ENCODE assay signal across 8 cellular contexts in genomic region chr2:5696351-5696740, GRCh38. TPM values are rescaled to one million over a fixed set of nuclear protein-coding genes. Genes with fewer than 3 reads are reported as not detected.
DNase-seq lines count a peak whose midpoint lies in the region; ATAC-seq and TF ChIP-seq lines count a peak whose summit lies in the region.

No MANE protein-coding gene starts in this region.

- TF ChIP-seq CTCF in AG09309 (IDR thresholded peaks at IDR 0.05; ENCODE audit: control insufficient read depth, insufficient read depth, low read depth, low read length, missing control alignments) (no peak), coronary artery (IDR thresholded peaks at IDR 0.05) (no peak)

- H3K4me1 Mint-ChIP-seq in activated T-helper 17 cell treated with anti-CD3 and anti-CD28 coated beads, Interleukin-2, amount 50 U/mL, for 72 hours, result peaks cover 5% of the 10 kb centered on the region
- H3K4me1 Mint-ChIP-seq in CD8-positive, alpha-beta memory T cell, result peaks cover 0 to 5% (median 3%) of the 10 kb centered on the region in 3 donors

- no peaks in the 10 kb centered on the region for H3K4me1 ChIP-seq in CD8-positive, alpha-beta memory T cell (ENCODE audit: insufficient read depth, low read length)

- H3K27ac ChIP-seq in coronary artery, result no peak overlapping the region
- no peak overlapping the region for H3K27ac ChIP-seq in CD8-positive, alpha-beta memory T cell (ENCODE audit: low read depth, low read length)

- DNase-seq in AG09309 (ENCODE audit: low read depth) (no peak), coronary artery (ENCODE audit: low spot score) (no peak), myocyte (ENCODE audit: low read depth) (peak; percentile 75), cortex of kidney (lab: John Stamatoyannopoulos, UW) (no peak)
- no peak for DNase-seq in CD8-positive, alpha-beta memory T cell

- H3K27ac Mint-ChIP-seq in activated T-helper 17 cell treated with anti-CD3 and anti-CD28 coated beads, Interleukin-2, amount 50 U/mL, for 72 hours, result no peak overlapping the region
- no peak overlapping the region for H3K27ac Mint-ChIP-seq in CD8-positive, alpha-beta memory T cell

- H3K27me3 Mint-ChIP-seq in activated T-helper 17 cell treated with anti-CD3 and anti-CD28 coated beads, Interleukin-2, amount 50 U/mL, for 72 hours, result peaks cover 41% of the 10 kb centered on the region
- H3K27me3 Mint-ChIP-seq in CD8-positive, alpha-beta memory T cell, result peaks cover 37 to 54% of the 10 kb centered on the region in 2 donors

- peak; percentile 22 for ATAC-seq in HG03520 (IDR thresholded peaks at IDR 0.05; ENCODE audit: unreplicated experiment)
- no peak for ATAC-seq in activated T-helper 17 cell treated with anti-CD3 and anti-CD28 coated beads, Interleukin-2, amount 50 U/mL, for 72 hours (replicated peaks)
- no peak for ATAC-seq in HG03139 (IDR thresholded peaks at IDR 0.05; ENCODE audit: unreplicated experiment)

- peaks cover 6% of the 10 kb centered on the region for H3K36me3 Mint-ChIP-seq in activated T-helper 17 cell treated with anti-CD3 and anti-CD28 coated beads, Interleukin-2, amount 50 U/mL, for 72 hours (ENCODE audit: low read depth)
- peaks cover 0 to 2% (median 0%) of the 10 kb centered on the region in 3 donors for H3K36me3 Mint-ChIP-seq in CD8-positive, alpha-beta memory T cell

- no peaks in the 10 kb centered on the region for H3K9me3 ChIP-seq in CD8-positive, alpha-beta memory T cell (ENCODE audit: low read length)

- CTCF ChIA-PET in CD8-positive, alpha-beta memory T cell (lab: Charles Lee), result no interaction called here

- no peak overlapping the region for H3K4me3 Mint-ChIP-seq in activated T-helper 17 cell treated with anti-CD3 and anti-CD28 coated beads, Interleukin-2, amount 50 U/mL, for 72 hours
- H3K4me3 Mint-ChIP-seq in CD8-positive, alpha-beta memory T cell, result no peak overlapping the region

- no peaks in the 10 kb centered on the region for H3K9me3 Mint-ChIP-seq in activated T-helper 17 cell treated with anti-CD3 and anti-CD28 coated beads, Interleukin-2, amount 50 U/mL, for 72 hours
- peaks cover 0 to 12% (median 10%) of the 10 kb centered on the region in 5 donors for H3K9me3 Mint-ChIP-seq in CD8-positive, alpha-beta memory T cell

- no peaks in the 10 kb centered on the region for H3K36me3 ChIP-seq in CD8-positive, alpha-beta memory T cell (ENCODE audit: insufficient read depth, low read length)

- peaks cover 4% of the 10 kb centered on the region for H3K27me3 ChIP-seq in CD8-positive, alpha-beta memory T cell (ENCODE audit: insufficient read depth, low read length, poor library complexity, severe bottlenecking)

- H3K4me3 ChIP-seq in AG09309 (ENCODE audit: control insufficient read depth, low read depth, low read length) (peak overlapping the region; percentile 34), coronary artery (peak overlapping the region; percentile 70)
- H3K4me3 ChIP-seq in CD8-positive, alpha-beta memory T cell (ENCODE audit: low read length), result no peak overlapping the region

- POLR2A ChIA-PET in CD8-positive, alpha-beta memory T cell (lab: Charles Lee), result no interaction called here

RNA-seq across cellular contexts. Expression of gene SOX11, which starts 4.2 kb away (rescaled TPM):
- 23.0 and 24.0 TPM in 2 replicates for total RNA-seq in myocyte
- polyA plus RNA-seq in myocyte (2012), result 15.0 TPM
- not detected for total RNA-seq in activated T-helper 17 cell treated with anti-CD3 and anti-CD28 coated beads, Interleukin-2, amount 50 U/mL, for 72 hours
- not detected for total RNA-seq in CD8-positive, alpha-beta memory T cell
- polyA plus RNA-seq in CD8-positive, alpha-beta memory T cell, result not detected

Comparison
In these comparisons a context has a peak if more than half of its experiments do, and no peak if none do; other contexts are left out.
1. RNA of gene SOX11, which starts 4.2 kb away (total RNA-seq): 23.0 to 24.0 TPM in myocyte; not detected in activated T-helper 17 cell treated with anti-CD3 and anti-CD28 coated beads, Interleukin-2, amount 50 U/mL, for 72 hours and not detected in CD8-positive, alpha-beta memory T cell; every median in the first group is over 10 times any median in the second.